Comparison of ENCODE assay signal across 9 cellular contexts in genomic region chr16:85514601-85515318, GRCh38.
DNase-seq lines count a peak whose midpoint lies in the region; ATAC-seq and TF ChIP-seq lines count a peak whose summit lies in the region.
"Had no signal": no experiment of that assay in that cellular context is flagged by ENCODE, and none has a peak within 500 bp of the region (broad histone marks: within the 10 kb centered on the region; RNA-seq: fewer than 3 reads in every experiment).

No MANE protein-coding gene starts in this region.

- H3K4me1 Mint-ChIP-seq in activated naive CD8-positive, alpha-beta T cell treated with anti-CD3 and anti-CD28 coated beads, Interleukin-2, amount 50 U/mL, for 24 hours: peaks cover 3% of the 10 kb centered on the region
- H3K4me1 Mint-ChIP-seq: CD4-positive, CD25-positive, alpha-beta regulatory T cell had no signal

- no peaks in the 10 kb centered on the region for H3K27me3 Mint-ChIP-seq in activated naive CD8-positive, alpha-beta T cell treated with anti-CD3 and anti-CD28 coated beads, Interleukin-2, amount 50 U/mL, for 24 hours

- H3K4me2 ChIP-seq in mesendoderm (ENCODE audit: low read length): no peak overlapping the region

- H3K23ac ChIP-seq in mesendoderm (ENCODE audit: low read length): no peak overlapping the region

- no peak overlapping the region for H3K4me3 Mint-ChIP-seq in activated naive CD8-positive, alpha-beta T cell treated with anti-CD3 and anti-CD28 coated beads, Interleukin-2, amount 50 U/mL, for 24 hours
- H3K4me3 Mint-ChIP-seq: CD4-positive, CD25-positive, alpha-beta regulatory T cell had no signal

- no peak overlapping the region for H2BK120ac ChIP-seq in mesendoderm (ENCODE audit: low read depth, low read length)

- H3K4me3 ChIP-seq in coronary artery: peak overlapping the region; percentile 53
- no peak overlapping the region for H3K4me3 ChIP-seq in mesendoderm (ENCODE audit: low read length)

- H3K36me3 ChIP-seq in mesendoderm (ENCODE audit: control insufficient read depth, insufficient read depth, low read length): no peaks in the 10 kb centered on the region

- no peak overlapping the region for H3K56ac ChIP-seq in mesendoderm (ENCODE audit: low read length)

- DNase-seq in SIG-M5 treated with dmso at 0.1 percent for 504 hours (lab: John Stamatoyannopoulos, UW; ENCODE audit: unreplicated experiment): peak; percentile 58
- DNase-seq in SIG-M5 (lab: John Stamatoyannopoulos, UW): no peak
- peak; percentile 90 for DNase-seq in coronary artery (ENCODE audit: low spot score)
- peak; percentile 74 for DNase-seq in mesendoderm
- DNase-seq in NCI-H146 (lab: John Stamatoyannopoulos, UW): no peak
- no peak for DNase-seq in DMS79 (lab: John Stamatoyannopoulos, UW)
- no peak for DNase-seq in activated naive CD8-positive, alpha-beta T cell treated with anti-CD3 and anti-CD28 coated beads, Interleukin-2, amount 50 U/mL, for 24 hours
- no peak for DNase-seq in NCI-H187 treated with DMSO at 0.1 percent for 48 hours (lab: John Stamatoyannopoulos, UW)
- DNase-seq: CD4-positive, CD25-positive, alpha-beta regulatory T cell had no signal

- peak overlapping the region in 1 of 2 donors; percentile 84 for H3K27ac ChIP-seq in coronary artery
- no peak overlapping the region for H3K27ac ChIP-seq in mesendoderm (ENCODE audit: low read depth, low read length)

- H4K5ac ChIP-seq in mesendoderm (ENCODE audit: low read length): no peak overlapping the region

- H3K4me1 ChIP-seq in mesendoderm (ENCODE audit: control insufficient read depth, low read depth, low read length): peaks cover 1% of the 10 kb centered on the region

- H2BK15ac ChIP-seq in mesendoderm (replicated peaks; ENCODE audit: low read depth): no peak overlapping the region

- H3K27ac Mint-ChIP-seq in activated naive CD8-positive, alpha-beta T cell treated with anti-CD3 and anti-CD28 coated beads, Interleukin-2, amount 50 U/mL, for 24 hours: no peak overlapping the region
- H3K27ac Mint-ChIP-seq: CD4-positive, CD25-positive, alpha-beta regulatory T cell had no signal

- H2BK5ac ChIP-seq in mesendoderm (ENCODE audit: low read length): no peak overlapping the region

- H2AK5ac ChIP-seq in mesendoderm (ENCODE audit: low read length): no peak overlapping the region

- WGBS in mesendoderm (ENCODE audit: extremely low coverage, insufficient coverage, low lambda C conversion rate): no CpG with 5 or more reads among the region's 18 CpGs

- no peak overlapping the region for H3K18ac ChIP-seq in mesendoderm (ENCODE audit: low read length)

- H3K9ac ChIP-seq in mesendoderm (ENCODE audit: low read length): no peak overlapping the region

- no peak overlapping the region for H3K4ac ChIP-seq in mesendoderm (ENCODE audit: low read depth, low read length)

- ATAC-seq in activated naive CD8-positive, alpha-beta T cell treated with anti-CD3 and anti-CD28 coated beads, Interleukin-2, amount 50 U/mL, for 24 hours: no peak

- no peaks in the 10 kb centered on the region for H3K79me1 ChIP-seq in mesendoderm (ENCODE audit: low read length)

- peaks cover 2% of the 10 kb centered on the region for H3K36me3 Mint-ChIP-seq in activated naive CD8-positive, alpha-beta T cell treated with anti-CD3 and anti-CD28 coated beads, Interleukin-2, amount 50 U/mL, for 24 hours (ENCODE audit: low read depth)
- H3K36me3 Mint-ChIP-seq: CD4-positive, CD25-positive, alpha-beta regulatory T cell had no signal

- no peak overlapping the region for H4K8ac ChIP-seq in mesendoderm (ENCODE audit: low read depth, low read length)

- H3K9me3 Mint-ChIP-seq in activated naive CD8-positive, alpha-beta T cell treated with anti-CD3 and anti-CD28 coated beads, Interleukin-2, amount 50 U/mL, for 24 hours: peaks cover 9% of the 10 kb centered on the region

- H3K27me3 ChIP-seq in mesendoderm (ENCODE audit: insufficient read depth, low read length, poor library complexity): no peaks in the 10 kb centered on the region

- H3K79me2 ChIP-seq in mesendoderm (ENCODE audit: control insufficient read depth, insufficient read depth, low read length): no peaks in the 10 kb centered on the region

- TF ChIP-seq CTCF in coronary artery (IDR thresholded peaks at IDR 0.05): no peak

Comparison
In these comparisons a context has a peak if more than half of its experiments do, and no peak if none do; other contexts are left out.
1. DNase-seq: peak in SIG-M5 treated with dmso at 0.1 percent for 504 hours (single experiment), coronary artery (single experiment) and mesendoderm (single experiment); none in SIG-M5 (single experiment), NCI-H146 (single experiment), DMS79 (single experiment), activated naive CD8-positive, alpha-beta T cell treated with anti-CD3 and anti-CD28 coated beads, Interleukin-2, amount 50 U/mL, for 24 hours (single experiment) and NCI-H187 treated with DMSO at 0.1 percent for 48 hours (single experiment).